In genomic region chr16:66947302-66948033, GRCh38 we compare ENCODE assay signal across 9 cellular contexts. TPM values are rescaled to one million over a fixed set of nuclear protein-coding genes. Genes with fewer than 3 reads are reported as not detected.
DNase-seq lines count a peak whose midpoint lies in the region; ATAC-seq and TF ChIP-seq lines count a peak whose summit lies in the region.
"Had no signal": no experiment of that assay in that cellular context is flagged by ENCODE, and none has a peak within 500 bp of the region (broad histone marks: within the 10 kb centered on the region; RNA-seq: fewer than 3 reads in every experiment).

No MANE protein-coding gene starts in this region.

- peak; percentile 73 for TF ChIP-seq RAD21 in neural cell (conservative IDR thresholded peaks at IDR 0.05)

- H3K4me1 ChIP-seq in CD4-positive, CD25-positive, alpha-beta regulatory T cell (ENCODE audit: control insufficient read depth, insufficient read depth, low read length, poor library complexity, severe bottlenecking), result peaks cover 18% of the 10 kb centered on the region

- peaks cover 0 to 4% of the 10 kb centered on the region in 2 experiments for H3K9me3 ChIP-seq in CD4-positive, CD25-positive, alpha-beta regulatory T cell (ENCODE audit: control insufficient read depth in 2 of 2, low read length in 2 of 2)
- H3K9me3 ChIP-seq in neural cell (ENCODE audit: low read length), result no peaks in the 10 kb centered on the region

- H2AFZ ChIP-seq in neural cell (ENCODE audit: low read depth, low read length), result no peak overlapping the region

- DNase-seq in CD4-positive, CD25-positive, alpha-beta regulatory T cell, result peak; percentile 76 to 89 (median 80)
- peak; percentile 91 for DNase-seq in KBM-7
- DNase-seq in RPMI8226, result peak; percentile 88
- peak; percentile 65 to 68 for DNase-seq in activated T-helper 1 cell treated with anti-CD3 and anti-CD28 coated beads, Interleukin-2, amount 50 U/mL, for 16 hours (ENCODE audit: low read depth in 1 of 2, low spot score in 1 of 2)
- peak; percentile 88 for DNase-seq in fibroblast of pulmonary artery (ENCODE audit: low read depth)
- peak; percentile 87 for DNase-seq in stimulated activated naive CD8-positive, alpha-beta T cell treated with anti-CD3 and anti-CD28 coated beads, Interleukin-15, Interleukin-2, amounts not matched to agents 100 U/mL and 50 U/mL, for 24 hours

- in situ Hi-C loops in KBM-7 (cut with MboI; ENCODE audit: low pct_unique_long_range_greater_than_20kb, low sequenced_read_pairs), result no loop called here

- peaks cover 18% of the 10 kb centered on the region for H3K27me3 ChIP-seq in CD4-positive, CD25-positive, alpha-beta regulatory T cell (ENCODE audit: control insufficient read depth, insufficient read depth, low read length)
- H3K27me3 ChIP-seq in neural cell (ENCODE audit: insufficient read depth, low read depth, low read length), result peaks cover 36% of the 10 kb centered on the region

- no peaks in the 10 kb centered on the region for H3F3A ChIP-seq in neural cell (ENCODE audit: insufficient read depth, low read length, poor library complexity, severe bottlenecking)

- H3K27me3 Mint-ChIP-seq in CD4-positive, CD25-positive, alpha-beta regulatory T cell, result peaks cover 50% of the 10 kb centered on the region

- no peaks in the 10 kb centered on the region for H4K20me1 ChIP-seq in neural cell (ENCODE audit: insufficient read depth)

- peak overlapping the region; percentile 55 for H3K4me3 ChIP-seq in CD4-positive, CD25-positive, alpha-beta regulatory T cell (ENCODE audit: low read depth, low read length)
- H3K4me3 ChIP-seq in fibroblast of pulmonary artery (replicated peaks; ENCODE audit: low read depth, low read length) (peak overlapping the region; percentile 53), neural cell (ENCODE audit: low read length) (no peak overlapping the region)

- H3K9ac ChIP-seq in neural cell (ENCODE audit: low read length), result no peak overlapping the region

- no peaks in the 10 kb centered on the region for H3K9me2 ChIP-seq in neural cell (ENCODE audit: insufficient read depth, low read length)

- peak overlapping the region in 2 of 3 donors; percentile 6 to 89 for H3K27ac Mint-ChIP-seq in CD4-positive, CD25-positive, alpha-beta regulatory T cell

- H3K27ac ChIP-seq in CD4-positive, CD25-positive, alpha-beta regulatory T cell (ENCODE audit: insufficient read depth, low read length, poor library complexity, severe bottlenecking), result no peak overlapping the region
- H3K27ac ChIP-seq in neural cell (ENCODE audit: low read length), result no peak overlapping the region

- peak; percentile 85 to 87 for ATAC-seq in CD4-positive, CD25-positive, alpha-beta regulatory T cell (ENCODE audit: low read depth in 2 of 2)
- peak; percentile 61 for ATAC-seq in GM19463 (IDR thresholded peaks at IDR 0.05; ENCODE audit: unreplicated experiment)
- ATAC-seq in stimulated activated naive CD8-positive, alpha-beta T cell treated with anti-CD3 and anti-CD28 coated beads, Interleukin-15, Interleukin-2, amounts not matched to agents 100 U/mL and 50 U/mL, for 24 hours, result peak; percentile 81

- peaks cover 0 to 29% (median 13%) of the 10 kb centered on the region in 4 donors for H3K4me1 Mint-ChIP-seq in CD4-positive, CD25-positive, alpha-beta regulatory T cell

- H3K4me2 ChIP-seq in neural cell (ENCODE audit: low read length), result no peak overlapping the region

- peak; percentile 91 for TF ChIP-seq CTCF in fibroblast of pulmonary artery (IDR thresholded peaks at IDR 0.05; ENCODE audit: low read length, missing control alignments)
- peak; percentile 90 for TF ChIP-seq CTCF in neural cell (IDR thresholded peaks at IDR 0.05; ENCODE audit: poor library complexity, severe bottlenecking)

- peaks cover 0 to 2% (median 0%) of the 10 kb centered on the region in 7 donors for H3K9me3 Mint-ChIP-seq in CD4-positive, CD25-positive, alpha-beta regulatory T cell

- peaks cover 9% of the 10 kb centered on the region for H3K36me3 ChIP-seq in CD4-positive, CD25-positive, alpha-beta regulatory T cell (ENCODE audit: control insufficient read depth, insufficient read depth, low read length)
- no peaks in the 10 kb centered on the region for H3K36me3 ChIP-seq in neural cell (ENCODE audit: insufficient read depth, low read length)

- H3K36me3 Mint-ChIP-seq in CD4-positive, CD25-positive, alpha-beta regulatory T cell, result peaks cover 9% of the 10 kb centered on the region

- H3K4me3 Mint-ChIP-seq in CD4-positive, CD25-positive, alpha-beta regulatory T cell, result peak overlapping the region; percentile 75 to 93 (median 88)

- H3K79me2 ChIP-seq in neural cell (replicated peaks; ENCODE audit: insufficient read depth, low read length), result no peaks in the 10 kb centered on the region

- no peak for TF ChIP-seq EP300 in neural cell (conservative IDR thresholded peaks at IDR 0.05; ENCODE audit: poor library complexity, severe bottlenecking)

TF ChIP-seq in neural cell, 6 proteins besides CTCF, POLR2A, EP300 and RAD21:
- TF ChIP-seq SMC3 (conservative IDR thresholded peaks at IDR 0.05; ENCODE audit: poor library complexity) (peak; percentile 79), REST (IDR thresholded peaks at IDR 0.05; ENCODE audit: borderline replicate concordance) (no peak), POLR2AphosphoS5 (IDR thresholded peaks at IDR 0.05) (no peak)

RNA-seq across cellular contexts. Expression of gene CES2, which starts 12.2 kb away (rescaled TPM):
- total RNA-seq in CD4-positive, CD25-positive, alpha-beta regulatory T cell, result 35.4 TPM
- 10 to 100 TPM; 19.3 to 22.5 (median 19.7) TPM for polyA plus RNA-seq in CD4-positive, CD25-positive, alpha-beta regulatory T cell
- polyA plus RNA-seq in neural cell, result 22.9 and 31.4 TPM in 2 replicates
- polyA minus RNA-seq in neural cell, result 39.6 and 40.2 TPM in 2 replicates

RNA-seq across cellular contexts. Expression of gene CIAO2B, which starts 13.3 kb away (rescaled TPM):
- total RNA-seq in CD4-positive, CD25-positive, alpha-beta regulatory T cell, result 64.6 TPM
- polyA plus RNA-seq in CD4-positive, CD25-positive, alpha-beta regulatory T cell, result 100 to 1,000 TPM; 126 to 161 (median 147) TPM
- polyA plus RNA-seq in neural cell, result 323 and 339 TPM in 2 replicates
- polyA minus RNA-seq in neural cell, result 85.8 and 91.8 TPM in 2 replicates

RNA-seq across cellular contexts. Expression of gene CES3, which starts 13.6 kb away (rescaled TPM):
- total RNA-seq in CD4-positive, CD25-positive, alpha-beta regulatory T cell, result 0.74 TPM
- under 1 TPM; 0.10 to 0.29 (median 0.26) TPM for polyA plus RNA-seq in CD4-positive, CD25-positive, alpha-beta regulatory T cell
- polyA plus RNA-seq in neural cell, result 1.8 and 3.7 TPM in 2 replicates
- polyA minus RNA-seq in neural cell, result 0.97 and 1.7 TPM in 2 replicates

RNA-seq across cellular contexts. Expression of gene RRAD, which starts 22.1 kb away (rescaled TPM):
- 0.35 TPM for total RNA-seq in CD4-positive, CD25-positive, alpha-beta regulatory T cell
- not detected for polyA plus RNA-seq in CD4-positive, CD25-positive, alpha-beta regulatory T cell
- 1.0 TPM in 2 replicates for polyA plus RNA-seq in neural cell
- 0.46 and 0.49 TPM in 2 replicates for polyA minus RNA-seq in neural cell

RNA-seq across cellular contexts. Expression of gene CDH16, which starts 28.8 kb away (rescaled TPM):
- not detected for total RNA-seq in CD4-positive, CD25-positive, alpha-beta regulatory T cell
- not detected for polyA plus RNA-seq in CD4-positive, CD25-positive, alpha-beta regulatory T cell
- polyA plus RNA-seq in neural cell, result not detected in 2 replicates
- not detected in 2 replicates for polyA minus RNA-seq in neural cell
- total RNA-seq: activated CD8-positive, alpha-beta memory T cell treated with anti-CD3 and anti-CD28 coated beads for 36 hours had no signal
